ENCODE assay signal across 1 cellular context in the genomic region with DNA sequence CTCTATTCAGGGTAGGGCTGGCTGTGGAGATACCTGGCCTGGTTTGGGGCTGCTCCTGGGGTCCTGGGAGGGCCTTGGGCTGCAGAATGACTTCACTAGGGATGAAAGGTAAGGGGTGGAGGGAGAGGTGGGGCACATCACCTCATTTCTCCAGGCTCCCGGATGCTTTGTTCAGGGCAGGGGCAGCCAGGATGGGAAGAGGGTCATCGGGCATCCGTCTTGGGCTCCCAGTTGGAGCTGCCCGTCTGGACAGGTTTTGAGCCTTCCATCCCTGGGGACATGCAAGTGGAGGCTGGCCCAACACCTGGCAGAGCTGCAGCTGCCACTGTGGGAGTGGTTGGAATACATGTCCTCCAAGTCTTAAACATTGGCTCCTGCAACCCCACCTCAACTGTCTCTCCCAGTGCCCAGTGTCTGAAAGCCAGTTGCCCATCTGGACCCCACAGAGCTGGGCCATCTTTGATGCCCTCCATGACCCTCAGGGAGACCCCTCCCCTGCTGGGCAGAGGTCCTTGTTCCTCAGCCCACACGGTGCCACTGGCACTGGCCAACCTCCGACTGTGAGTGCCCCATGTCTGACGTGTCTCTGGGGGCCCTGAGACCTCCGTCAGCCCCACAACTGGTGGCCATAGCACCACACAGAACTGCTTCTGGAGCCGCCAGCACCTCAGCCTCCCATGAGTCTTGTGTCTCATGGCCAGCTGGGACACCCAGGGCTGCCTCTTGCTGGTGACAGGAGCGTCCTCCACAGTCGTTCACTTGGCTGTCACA.
TF ChIP-seq lines count a peak whose summit lies in the region.

No MANE protein-coding gene starts in this region.

TF ChIP-seq in K562, 482 proteins besides CTCF, POLR2A, EP300 and RAD21:
- TF ChIP-seq ZC3H8 (IDR thresholded peaks at IDR 0.05) (no peak), ZBTB7A (IDR thresholded peaks at IDR 0.05; ENCODE audit: borderline replicate concordance, control insufficient read depth, low read depth, low read length) (0 out of 2 replicates have a peak, but pooled peaks have one; percentile 7)
